1 cellular context compared by ENCODE assay signal in the genomic region with DNA sequence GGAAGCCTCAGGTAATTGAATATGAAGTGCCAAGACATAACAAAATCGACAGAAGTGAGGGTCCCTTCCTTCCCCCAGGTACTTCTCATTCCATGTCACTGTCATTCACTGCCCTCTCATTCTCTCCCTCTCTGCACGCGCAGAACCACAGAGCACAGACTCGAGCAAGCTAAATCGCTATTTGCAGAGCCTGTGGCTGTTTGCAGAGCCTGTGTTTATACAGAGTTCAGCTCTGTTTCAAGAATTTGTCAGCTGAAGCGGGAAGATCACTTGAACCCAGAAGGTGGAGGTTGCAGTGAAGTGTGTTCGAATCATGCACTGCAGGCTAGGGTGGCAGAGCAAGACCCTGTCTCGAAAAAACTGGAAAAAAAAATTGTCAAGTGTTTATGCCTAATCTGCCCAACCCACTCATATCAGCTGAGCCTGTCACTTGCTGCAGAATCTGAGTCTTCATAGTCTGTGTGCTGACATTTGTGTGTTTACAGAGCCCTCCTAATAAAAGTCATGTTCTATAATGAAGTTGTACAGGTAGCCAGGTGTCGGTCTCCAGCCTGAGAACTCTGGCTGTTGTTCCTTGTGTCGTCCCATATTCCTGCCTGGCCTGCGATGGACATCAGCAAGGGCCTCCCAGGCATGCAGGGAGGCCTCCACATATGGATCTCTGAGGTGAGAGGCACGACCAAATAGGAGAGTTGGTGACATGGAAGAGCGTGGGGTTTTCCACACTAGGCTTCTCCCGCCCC.
A peak's percentile ranks its signal among the peaks of the same experiment; 100 is the strongest.
TF ChIP-seq lines count a peak whose summit lies in the region.

No MANE protein-coding gene starts in this region.

TF ChIP-seq in K562, 482 proteins besides CTCF, POLR2A, EP300 and RAD21:
- TF ChIP-seq ZNF57 (CRISPR knock-in tag; IDR thresholded peaks at IDR 0.05) (no peak), FOXA3 (CRISPR knock-in tag; conservative IDR thresholded peaks at IDR 0.05 in 1 of 2, IDR thresholded peaks at IDR 0.05 in 1 of 2) (peak in 1 of 2 experiments; percentile 71; a peak in 2 of 4 replicates), RFX7 (CRISPR knock-in tag; IDR thresholded peaks at IDR 0.05) (no peak), BACH1 (tag; IDR thresholded peaks at IDR 0.05) (peak; percentile 57; the same call in 1 of the 2 replicates), RHOXF2B (CRISPR knock-in tag; conservative IDR thresholded peaks at IDR 0.05) (0 out of 2 replicates have a peak, but pooled peaks have one; percentile 56), BCOR (IDR thresholded peaks at IDR 0.05) (0 out of 2 replicates have a peak, but pooled peaks have one; percentile 14), SMARCB1 (IDR thresholded peaks at IDR 0.05; ENCODE audit: insufficient read length, low read depth) (peak; percentile 4), NCOR1 (IDR thresholded peaks at IDR 0.05) (no peak), ZNF384 (IDR thresholded peaks at IDR 0.05; ENCODE audit: low read depth, low read length) (no peak), ZEB2 (IDR thresholded peaks at IDR 0.05) (0 out of 2 replicates have a peak, but pooled peaks have one; percentile 5), DACH1 (IDR thresholded peaks at IDR 0.05; ENCODE audit: partially characterized antibody) (peak; percentile 15), SMAD2 (IDR thresholded peaks at IDR 0.05; ENCODE audit: low read depth, low read length) (no peak), POLR2AphosphoS2 (IDR thresholded peaks at IDR 0.05; ENCODE audit: low read length) (no peak), RCOR1 (IDR thresholded peaks at IDR 0.05; ENCODE audit: borderline replicate concordance in 1 of 2, low read depth in 2 of 2, low read length in 2 of 2) (peak in 1 of 2 experiments; percentile 31; a peak in 1 of 4 replicates), KDM5B (IDR thresholded peaks at IDR 0.05; ENCODE audit: insufficient replicate concordance, low read depth, low read length) (no peak), GABPB1 (CRISPR knock-in tag; IDR thresholded peaks at IDR 0.05) (no peak), CBFA2T3 (IDR thresholded peaks at IDR 0.05) (no peak)
- TF ChIP-seq, protein P1, sequence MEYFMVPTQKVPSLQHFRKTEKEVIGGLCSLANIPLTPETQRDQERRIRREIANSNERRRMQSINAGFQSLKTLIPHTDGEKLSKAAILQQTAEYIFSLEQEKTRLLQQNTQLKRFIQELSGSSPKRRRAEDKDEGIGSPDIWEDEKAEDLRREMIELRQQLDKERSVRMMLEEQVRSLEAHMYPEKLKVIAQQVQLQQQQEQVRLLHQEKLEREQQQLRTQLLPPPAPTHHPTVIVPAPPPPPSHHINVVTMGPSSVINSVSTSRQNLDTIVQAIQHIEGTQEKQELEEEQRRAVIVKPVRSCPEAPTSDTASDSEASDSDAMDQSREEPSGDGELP (CRISPR knock-in tag; IDR thresholded peaks at IDR 0.05; ENCODE audit: borderline replicate concordance) = 0 out of 2 replicates have a peak, but pooled peaks have one; percentile 26
- TF ChIP-seq, protein P2, sequence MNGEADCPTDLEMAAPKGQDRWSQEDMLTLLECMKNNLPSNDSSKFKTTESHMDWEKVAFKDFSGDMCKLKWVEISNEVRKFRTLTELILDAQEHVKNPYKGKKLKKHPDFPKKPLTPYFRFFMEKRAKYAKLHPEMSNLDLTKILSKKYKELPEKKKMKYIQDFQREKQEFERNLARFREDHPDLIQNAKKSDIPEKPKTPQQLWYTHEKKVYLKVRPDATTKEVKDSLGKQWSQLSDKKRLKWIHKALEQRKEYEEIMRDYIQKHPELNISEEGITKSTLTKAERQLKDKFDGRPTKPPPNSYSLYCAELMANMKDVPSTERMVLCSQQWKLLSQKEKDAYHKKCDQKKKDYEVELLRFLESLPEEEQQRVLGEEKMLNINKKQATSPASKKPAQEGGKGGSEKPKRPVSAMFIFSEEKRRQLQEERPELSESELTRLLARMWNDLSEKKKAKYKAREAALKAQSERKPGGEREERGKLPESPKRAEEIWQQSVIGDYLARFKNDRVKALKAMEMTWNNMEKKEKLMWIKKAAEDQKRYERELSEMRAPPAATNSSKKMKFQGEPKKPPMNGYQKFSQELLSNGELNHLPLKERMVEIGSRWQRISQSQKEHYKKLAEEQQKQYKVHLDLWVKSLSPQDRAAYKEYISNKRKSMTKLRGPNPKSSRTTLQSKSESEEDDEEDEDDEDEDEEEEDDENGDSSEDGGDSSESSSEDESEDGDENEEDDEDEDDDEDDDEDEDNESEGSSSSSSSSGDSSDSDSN (IDR thresholded peaks at IDR 0.05; ENCODE audit: borderline replicate concordance in 1 of 2, low read depth in 2 of 2, low read length in 2 of 2) = 0 out of 4 replicates have a peak, but pooled peaks of 1 of the 2 experiments have one; percentile 36
- TF ChIP-seq, protein P3, sequence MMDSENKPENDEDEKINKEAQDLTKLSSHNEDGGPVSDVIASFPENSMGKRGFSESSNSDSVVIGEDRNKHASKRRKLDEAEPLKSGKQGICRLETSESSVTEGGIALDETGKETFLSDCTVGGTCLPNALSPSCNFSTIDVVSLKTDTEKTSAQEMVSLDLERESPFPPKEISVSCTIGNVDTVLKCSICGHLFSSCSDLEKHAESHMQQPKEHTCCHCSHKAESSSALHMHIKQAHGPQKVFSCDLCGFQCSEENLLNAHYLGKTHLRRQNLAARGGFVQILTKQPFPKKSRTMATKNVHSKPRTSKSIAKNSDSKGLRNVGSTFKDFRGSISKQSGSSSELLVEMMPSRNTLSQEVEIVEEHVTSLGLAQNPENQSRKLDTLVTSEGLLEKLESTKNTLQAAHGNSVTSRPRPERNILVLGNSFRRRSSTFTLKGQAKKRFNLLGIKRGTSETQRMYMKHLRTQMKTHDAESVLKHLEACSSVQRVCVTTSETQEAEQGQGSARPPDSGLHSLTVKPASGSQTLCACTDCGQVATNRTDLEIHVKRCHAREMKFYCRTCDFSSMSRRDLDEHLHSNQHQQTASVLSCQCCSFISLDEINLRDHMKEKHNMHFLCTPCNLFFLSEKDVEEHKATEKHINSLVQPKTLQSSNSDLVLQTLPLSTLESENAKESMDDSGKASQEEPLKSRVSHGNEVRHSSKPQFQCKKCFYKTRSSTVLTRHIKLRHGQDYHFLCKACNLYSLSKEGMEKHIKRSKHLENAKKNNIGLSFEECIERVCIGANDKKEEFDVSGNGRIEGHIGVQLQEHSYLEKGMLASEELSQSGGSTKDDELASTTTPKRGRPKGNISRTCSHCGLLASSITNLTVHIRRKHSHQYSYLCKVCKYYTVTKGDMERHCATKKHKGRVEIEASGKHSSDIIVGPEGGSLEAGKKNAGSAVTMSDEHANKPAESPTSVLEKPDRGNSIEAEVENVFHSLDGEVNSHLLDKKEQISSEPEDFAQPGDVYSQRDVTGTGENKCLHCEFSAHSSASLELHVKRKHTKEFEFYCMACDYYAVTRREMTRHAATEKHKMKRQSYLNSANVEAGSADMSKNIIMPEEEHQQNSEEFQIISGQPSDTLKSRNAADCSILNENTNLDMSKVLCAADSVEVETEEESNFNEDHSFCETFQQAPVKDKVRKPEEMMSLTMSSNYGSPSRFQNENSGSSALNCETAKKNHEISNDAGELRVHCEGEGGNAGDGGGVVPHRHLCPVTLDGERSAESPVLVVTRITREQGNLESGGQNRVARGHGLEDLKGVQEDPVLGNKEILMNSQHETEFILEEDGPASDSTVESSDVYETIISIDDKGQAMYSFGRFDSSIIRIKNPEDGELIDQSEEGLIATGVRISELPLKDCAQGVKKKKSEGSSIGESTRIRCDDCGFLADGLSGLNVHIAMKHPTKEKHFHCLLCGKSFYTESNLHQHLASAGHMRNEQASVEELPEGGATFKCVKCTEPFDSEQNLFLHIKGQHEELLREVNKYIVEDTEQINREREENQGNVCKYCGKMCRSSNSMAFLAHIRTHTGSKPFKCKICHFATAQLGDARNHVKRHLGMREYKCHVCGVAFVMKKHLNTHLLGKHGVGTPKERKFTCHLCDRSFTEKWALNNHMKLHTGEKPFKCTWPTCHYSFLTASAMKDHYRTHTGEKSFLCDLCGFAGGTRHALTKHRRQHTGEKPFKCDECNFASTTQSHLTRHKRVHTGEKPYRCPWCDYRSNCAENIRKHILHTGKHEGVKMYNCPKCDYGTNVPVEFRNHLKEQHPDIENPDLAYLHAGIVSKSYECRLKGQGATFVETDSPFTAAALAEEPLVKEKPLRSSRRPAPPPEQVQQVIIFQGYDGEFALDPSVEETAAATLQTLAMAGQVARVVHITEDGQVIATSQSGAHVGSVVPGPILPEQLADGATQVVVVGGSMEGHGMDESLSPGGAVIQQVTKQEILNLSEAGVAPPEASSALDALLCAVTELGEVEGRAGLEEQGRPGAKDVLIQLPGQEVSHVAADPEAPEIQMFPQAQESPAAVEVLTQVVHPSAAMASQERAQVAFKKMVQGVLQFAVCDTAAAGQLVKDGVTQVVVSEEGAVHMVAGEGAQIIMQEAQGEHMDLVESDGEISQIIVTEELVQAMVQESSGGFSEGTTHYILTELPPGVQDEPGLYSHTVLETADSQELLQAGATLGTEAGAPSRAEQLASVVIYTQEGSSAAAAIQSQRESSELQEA (IDR thresholded peaks at IDR 0.05; ENCODE audit: low read depth) = no peak
- TF ChIP-seq, protein P4, sequence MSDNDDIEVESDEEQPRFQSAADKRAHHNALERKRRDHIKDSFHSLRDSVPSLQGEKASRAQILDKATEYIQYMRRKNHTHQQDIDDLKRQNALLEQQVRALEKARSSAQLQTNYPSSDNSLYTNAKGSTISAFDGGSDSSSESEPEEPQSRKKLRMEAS (CRISPR knock-in tag; IDR thresholded peaks at IDR 0.05) = peak; percentile 37; the same call in 1 of the 2 replicates
- TF ChIP-seq, protein P5, sequence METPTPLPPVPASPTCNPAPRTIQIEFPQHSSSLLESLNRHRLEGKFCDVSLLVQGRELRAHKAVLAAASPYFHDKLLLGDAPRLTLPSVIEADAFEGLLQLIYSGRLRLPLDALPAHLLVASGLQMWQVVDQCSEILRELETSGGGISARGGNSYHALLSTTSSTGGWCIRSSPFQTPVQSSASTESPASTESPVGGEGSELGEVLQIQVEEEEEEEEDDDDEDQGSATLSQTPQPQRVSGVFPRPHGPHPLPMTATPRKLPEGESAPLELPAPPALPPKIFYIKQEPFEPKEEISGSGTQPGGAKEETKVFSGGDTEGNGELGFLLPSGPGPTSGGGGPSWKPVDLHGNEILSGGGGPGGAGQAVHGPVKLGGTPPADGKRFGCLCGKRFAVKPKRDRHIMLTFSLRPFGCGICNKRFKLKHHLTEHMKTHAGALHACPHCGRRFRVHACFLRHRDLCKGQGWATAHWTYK (CRISPR knock-in tag; IDR thresholded peaks at IDR 0.05) = 0 out of 2 replicates have a peak, but pooled peaks have one; percentile 17
- TF ChIP-seq, protein P6, sequence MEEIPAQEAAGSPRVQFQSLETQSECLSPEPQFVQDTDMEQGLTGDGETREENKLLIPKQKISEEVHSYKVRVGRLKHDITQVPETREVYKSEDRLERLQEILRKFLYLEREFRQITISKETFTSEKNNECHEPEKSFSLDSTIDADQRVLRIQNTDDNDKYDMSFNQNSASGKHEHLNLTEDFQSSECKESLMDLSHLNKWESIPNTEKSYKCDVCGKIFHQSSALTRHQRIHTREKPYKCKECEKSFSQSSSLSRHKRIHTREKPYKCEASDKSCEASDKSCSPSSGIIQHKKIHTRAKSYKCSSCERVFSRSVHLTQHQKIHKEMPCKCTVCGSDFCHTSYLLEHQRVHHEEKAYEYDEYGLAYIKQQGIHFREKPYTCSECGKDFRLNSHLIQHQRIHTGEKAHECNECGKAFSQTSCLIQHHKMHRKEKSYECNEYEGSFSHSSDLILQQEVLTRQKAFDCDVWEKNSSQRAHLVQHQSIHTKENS (CRISPR knock-in tag; IDR thresholded peaks at IDR 0.05) = no peak; the same call in 1 of the 2 replicates
- TF ChIP-seq, protein P7, sequence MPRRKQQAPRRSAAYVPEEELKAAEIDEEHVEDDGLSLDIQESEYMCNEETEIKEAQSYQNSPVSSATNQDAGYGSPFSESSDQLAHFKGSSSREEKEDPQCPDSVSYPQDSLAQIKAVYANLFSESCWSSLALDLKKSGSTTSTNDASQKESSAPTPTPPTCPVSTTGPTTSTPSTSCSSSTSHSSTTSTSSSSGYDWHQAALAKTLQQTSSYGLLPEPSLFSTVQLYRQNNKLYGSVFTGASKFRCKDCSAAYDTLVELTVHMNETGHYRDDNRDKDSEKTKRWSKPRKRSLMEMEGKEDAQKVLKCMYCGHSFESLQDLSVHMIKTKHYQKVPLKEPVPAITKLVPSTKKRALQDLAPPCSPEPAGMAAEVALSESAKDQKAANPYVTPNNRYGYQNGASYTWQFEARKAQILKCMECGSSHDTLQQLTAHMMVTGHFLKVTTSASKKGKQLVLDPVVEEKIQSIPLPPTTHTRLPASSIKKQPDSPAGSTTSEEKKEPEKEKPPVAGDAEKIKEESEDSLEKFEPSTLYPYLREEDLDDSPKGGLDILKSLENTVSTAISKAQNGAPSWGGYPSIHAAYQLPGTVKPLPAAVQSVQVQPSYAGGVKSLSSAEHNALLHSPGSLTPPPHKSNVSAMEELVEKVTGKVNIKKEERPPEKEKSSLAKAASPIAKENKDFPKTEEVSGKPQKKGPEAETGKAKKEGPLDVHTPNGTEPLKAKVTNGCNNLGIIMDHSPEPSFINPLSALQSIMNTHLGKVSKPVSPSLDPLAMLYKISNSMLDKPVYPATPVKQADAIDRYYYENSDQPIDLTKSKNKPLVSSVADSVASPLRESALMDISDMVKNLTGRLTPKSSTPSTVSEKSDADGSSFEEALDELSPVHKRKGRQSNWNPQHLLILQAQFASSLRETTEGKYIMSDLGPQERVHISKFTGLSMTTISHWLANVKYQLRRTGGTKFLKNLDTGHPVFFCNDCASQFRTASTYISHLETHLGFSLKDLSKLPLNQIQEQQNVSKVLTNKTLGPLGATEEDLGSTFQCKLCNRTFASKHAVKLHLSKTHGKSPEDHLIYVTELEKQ (CRISPR knock-in tag; IDR thresholded peaks at IDR 0.05) = peak; percentile 4; the same call in 1 of the 2 replicates
- TF ChIP-seq, protein P8, sequence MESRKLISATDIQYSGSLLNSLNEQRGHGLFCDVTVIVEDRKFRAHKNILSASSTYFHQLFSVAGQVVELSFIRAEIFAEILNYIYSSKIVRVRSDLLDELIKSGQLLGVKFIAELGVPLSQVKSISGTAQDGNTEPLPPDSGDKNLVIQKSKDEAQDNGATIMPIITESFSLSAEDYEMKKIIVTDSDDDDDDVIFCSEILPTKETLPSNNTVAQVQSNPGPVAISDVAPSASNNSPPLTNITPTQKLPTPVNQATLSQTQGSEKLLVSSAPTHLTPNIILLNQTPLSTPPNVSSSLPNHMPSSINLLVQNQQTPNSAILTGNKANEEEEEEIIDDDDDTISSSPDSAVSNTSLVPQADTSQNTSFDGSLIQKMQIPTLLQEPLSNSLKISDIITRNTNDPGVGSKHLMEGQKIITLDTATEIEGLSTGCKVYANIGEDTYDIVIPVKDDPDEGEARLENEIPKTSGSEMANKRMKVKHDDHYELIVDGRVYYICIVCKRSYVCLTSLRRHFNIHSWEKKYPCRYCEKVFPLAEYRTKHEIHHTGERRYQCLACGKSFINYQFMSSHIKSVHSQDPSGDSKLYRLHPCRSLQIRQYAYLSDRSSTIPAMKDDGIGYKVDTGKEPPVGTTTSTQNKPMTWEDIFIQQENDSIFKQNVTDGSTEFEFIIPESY (CRISPR knock-in tag; IDR thresholded peaks at IDR 0.05) = no peak
- TF ChIP-seq, protein P9, sequence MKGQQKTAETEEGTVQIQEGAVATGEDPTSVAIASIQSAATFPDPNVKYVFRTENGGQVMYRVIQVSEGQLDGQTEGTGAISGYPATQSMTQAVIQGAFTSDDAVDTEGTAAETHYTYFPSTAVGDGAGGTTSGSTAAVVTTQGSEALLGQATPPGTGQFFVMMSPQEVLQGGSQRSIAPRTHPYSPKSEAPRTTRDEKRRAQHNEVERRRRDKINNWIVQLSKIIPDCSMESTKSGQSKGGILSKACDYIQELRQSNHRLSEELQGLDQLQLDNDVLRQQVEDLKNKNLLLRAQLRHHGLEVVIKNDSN (CRISPR knock-in tag; IDR thresholded peaks at IDR 0.05) = 0 out of 2 replicates have a peak, but pooled peaks have one; percentile 27
